ENCODE assay signal across 9 cellular contexts in the genomic region with DNA sequence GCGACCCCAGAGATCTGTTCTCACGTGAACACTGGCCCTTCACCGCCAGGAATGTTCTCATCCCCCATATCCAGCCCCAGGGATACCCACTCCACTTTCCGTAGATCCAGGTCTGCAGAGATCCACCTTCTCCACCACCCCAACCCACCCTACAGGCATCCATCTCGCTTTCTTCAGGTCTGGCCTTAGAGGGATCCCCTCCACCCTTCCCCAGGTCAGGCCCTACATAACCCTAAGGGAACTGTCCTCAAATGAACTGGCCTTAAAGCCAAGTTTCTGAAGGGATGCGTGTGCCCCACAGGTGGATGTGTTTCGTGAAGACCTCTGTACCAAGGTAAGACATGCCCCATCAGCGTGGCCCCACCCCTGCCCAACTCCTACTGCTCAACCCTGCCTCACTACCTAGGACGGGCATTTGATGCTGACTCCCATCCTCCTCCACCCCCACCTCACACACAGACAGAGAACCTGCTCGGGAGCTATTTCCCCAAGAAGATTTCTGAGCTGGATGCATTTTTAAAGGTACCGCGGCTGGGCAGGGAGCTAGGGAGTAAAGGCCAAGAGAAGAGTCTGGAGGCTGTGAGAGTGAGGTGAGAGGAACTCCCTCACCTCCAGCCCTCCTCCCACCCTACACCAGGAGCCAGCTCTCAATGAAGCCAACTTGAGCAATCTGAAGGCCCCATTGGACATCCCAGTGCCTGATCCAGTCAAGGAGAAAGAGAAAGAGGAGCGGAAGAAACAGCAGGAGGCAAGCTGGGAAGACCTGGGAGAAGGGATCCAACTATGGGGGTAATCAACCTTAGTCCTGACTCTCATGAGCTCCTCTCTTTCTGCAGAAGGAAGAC. TPM values are rescaled to one million over a fixed set of nuclear protein-coding genes. Genes with fewer than 3 reads are reported as not detected.
DNase-seq lines count a peak whose midpoint lies in the region; ATAC-seq, FAIRE-seq and TF ChIP-seq lines count a peak whose summit lies in the region.
"Had no signal": no experiment of that assay in that cellular context is flagged by ENCODE, and none has a peak within 500 bp of the region (broad histone marks: within the 10 kb centered on the region; RNA-seq: fewer than 3 reads in every experiment).

No MANE protein-coding gene starts in this region.

- H3K4ac ChIP-seq in mesendoderm (ENCODE audit: low read depth, low read length) = no peak overlapping the region

- H3K4me2 ChIP-seq in K562 (ENCODE audit: insufficient read depth, low read length) (peak overlapping the region; percentile 72), mesendoderm (ENCODE audit: low read length) (peak overlapping the region; percentile 48)

- peaks cover 24% of the 10 kb centered on the region for H3K36me3 ChIP-seq in K562 (ENCODE audit: control insufficient read depth, insufficient read depth, low read length)
- peaks cover 5% of the 10 kb centered on the region for H3K36me3 ChIP-seq in mesendoderm (ENCODE audit: control insufficient read depth, insufficient read depth, low read length)
- H3K36me3 ChIP-seq in aorta (ENCODE audit: control insufficient read depth in 1 of 2, insufficient read depth in 2 of 2, low read length in 1 of 2) = no peaks in the 10 kb centered on the region

- H3K9me3 ChIP-seq in K562 (replicated peaks; ENCODE audit: control insufficient read depth, insufficient read depth, low read depth, low read length) (no peaks in the 10 kb centered on the region), aorta (ENCODE audit: control insufficient read depth, low read length) (no peaks in the 10 kb centered on the region)

- H3K9ac ChIP-seq in K562 (ENCODE audit: insufficient read depth in 1 of 2, low read depth in 2 of 2, low read length in 2 of 2) = peak overlapping the region; percentile 71 to 93; a peak in 3 of 4 replicates
- H3K9ac ChIP-seq in mesendoderm (ENCODE audit: low read length) = peak overlapping the region; percentile 85

- no peak for FAIRE-seq in K562 (lab: Jason Lieb, UNC)
- no peak for FAIRE-seq in GM19239 (lab: Jason Lieb, UNC)
- FAIRE-seq: urothelium cell line had no signal

- POLR2A ChIA-PET in K562 (lab: Yijun Ruan, JAX) = interaction anchor here (0.9 to 1.8 kb wide), 3 partner anchors 9 to 22 kb away, joined by 4 read pairs; a partner anchor contains a TSS

- no peak for TF ChIP-seq EP300 in K562 (IDR thresholded peaks at IDR 0.05; ENCODE audit: low read length)

- peaks cover 44% of the 10 kb centered on the region for H3K36me3 Mint-ChIP-seq in stimulated activated naive CD8-positive, alpha-beta T cell treated with anti-CD3 and anti-CD28 coated beads, Interleukin-15, Interleukin-2, amounts not matched to agents 100 ng/mL and 50 ng/mL, for 24 hours (ENCODE audit: low read depth)

- no peak for TF ChIP-seq POLR2A in K562 (conservative IDR thresholded peaks at IDR 0.05)

- no peaks in the 10 kb centered on the region for H3K27me3 ChIP-seq in K562 (ENCODE audit: control insufficient read depth in 2 of 2, insufficient read depth in 2 of 2, low read length in 2 of 2)
- no peaks in the 10 kb centered on the region for H3K27me3 ChIP-seq in mesendoderm (ENCODE audit: insufficient read depth, low read length, poor library complexity)
- no peaks in the 10 kb centered on the region for H3K27me3 ChIP-seq in aorta (ENCODE audit: control insufficient read depth in 1 of 2, insufficient read depth in 2 of 2, low read length in 1 of 2)

- H3K23ac ChIP-seq in mesendoderm (ENCODE audit: low read length) = no peak overlapping the region

- no peak overlapping the region for H2BK5ac ChIP-seq in mesendoderm (ENCODE audit: low read length)

- no peak overlapping the region for H3K27ac ChIP-seq in K562 (ENCODE audit: extremely low read depth, low read depth, low read length)
- H3K27ac ChIP-seq in mesendoderm (ENCODE audit: low read depth, low read length) = no peak overlapping the region
- peak overlapping the region in 1 of 2 donors; percentile 14 for H3K27ac ChIP-seq in aorta (ENCODE audit: low read depth in 1 of 2, low read length in 2 of 2)

- H3K56ac ChIP-seq in mesendoderm (ENCODE audit: low read length) = peak overlapping the region; percentile 87

- peak overlapping the region; percentile 96 for H3K27ac Mint-ChIP-seq in stimulated activated naive CD8-positive, alpha-beta T cell treated with anti-CD3 and anti-CD28 coated beads, Interleukin-15, Interleukin-2, amounts not matched to agents 100 ng/mL and 50 ng/mL, for 24 hours

- H4K8ac ChIP-seq in mesendoderm (ENCODE audit: low read depth, low read length) = no peak overlapping the region

- H3K18ac ChIP-seq in mesendoderm (ENCODE audit: low read length) = no peak overlapping the region

- no peaks in the 10 kb centered on the region for H3K9me3 Mint-ChIP-seq in stimulated activated naive CD8-positive, alpha-beta T cell treated with anti-CD3 and anti-CD28 coated beads, Interleukin-15, Interleukin-2, amounts not matched to agents 100 ng/mL and 50 ng/mL, for 24 hours

- H2AK5ac ChIP-seq in mesendoderm (ENCODE audit: low read length) = no peak overlapping the region

- in situ Hi-C loops in K562 (cut with MboI) = no loop called here

- H2BK120ac ChIP-seq in mesendoderm (ENCODE audit: low read depth, low read length) = no peak overlapping the region

- intact Hi-C loops in K562 (cut with micrococcal nuclease) = no loop called here
- intact Hi-C loops in aorta (cut with DNase I) = no loop called here

- no peak for TF ChIP-seq CTCF in K562 (IDR thresholded peaks at IDR 0.05 in 2 of 3, conservative IDR thresholded peaks at IDR 0.05 in 1 of 3; ENCODE audit: insufficient read depth in 2 of 3, low read depth in 1 of 3, low read length in 3 of 3)

- 23% methylated on average over 9 of the region's 13 CpGs for WGBS in K562 (ENCODE audit: insufficient coverage, low coverage, missing lambda C conversion rate)
- no CpG with 5 or more reads among the region's 13 CpGs for WGBS in mesendoderm (ENCODE audit: extremely low coverage, insufficient coverage, low lambda C conversion rate)
- WGBS in aorta, 2 donors = 33 to 41% methylated on average over 13 of the region's 13 CpGs

- H3K79me2 ChIP-seq in K562 (ENCODE audit: control insufficient read depth, insufficient read depth, low read length) = peaks cover 20% of the 10 kb centered on the region
- H3K79me2 ChIP-seq in mesendoderm (ENCODE audit: control insufficient read depth, insufficient read depth, low read length) = peaks cover 13% of the 10 kb centered on the region

- H3K4me3 ChIP-seq in K562 = peak overlapping the region; percentile 92
- no peak overlapping the region for H3K4me3 ChIP-seq in mesendoderm (ENCODE audit: low read length)
- peak overlapping the region; percentile 71 to 92 for H3K4me3 ChIP-seq in aorta (ENCODE audit: low read length in 2 of 2)

- no peak for DNase-seq in stimulated activated naive CD8-positive, alpha-beta T cell treated with anti-CD3 and anti-CD28 coated beads, Interleukin-15, Interleukin-2, amounts not matched to agents 100 U/mL and 50 U/mL, for 24 hours
- DNase-seq in K562 (ENCODE audit: extremely low read depth in 1 of 4, low spot score in 3 of 4) = no peak
- no peak for DNase-seq in mesendoderm
- peak; percentile 34 to 36 for DNase-seq in aorta
- no peak for DNase-seq in kidney glomerular epithelial cell (lab: John Stamatoyannopoulos, UW)
- no peak for DNase-seq in GM19239 (ENCODE audit: insufficient read length, low spot score)

- H4K5ac ChIP-seq in mesendoderm (ENCODE audit: low read length) = no peak overlapping the region

- H3K4me1 ChIP-seq in K562 (replicated peaks in 1 of 2; ENCODE audit: control insufficient read depth in 2 of 2, insufficient read depth in 2 of 2, low read length in 2 of 2) (peaks cover 7 to 37% of the 10 kb centered on the region in 2 experiments; a peak in 4 of 5 replicates), mesendoderm (ENCODE audit: control insufficient read depth, low read depth, low read length) (peaks cover 4% of the 10 kb centered on the region), aorta (ENCODE audit: control insufficient read depth in 1 of 2, insufficient read depth in 2 of 2, low read length in 2 of 2) (no peaks in the 10 kb centered on the region)

- no peak for ATAC-seq in stimulated activated naive CD8-positive, alpha-beta T cell treated with anti-CD3 and anti-CD28 coated beads, Interleukin-15, Interleukin-2, amounts not matched to agents 100 U/mL and 50 U/mL, for 24 hours
- ATAC-seq in K562 (no peak), aorta (ENCODE audit: low FRiP score) (no peak), HG02938 (IDR thresholded peaks at IDR 0.05; ENCODE audit: unreplicated experiment) (no peak)

- H3K4me1 Mint-ChIP-seq in stimulated activated naive CD8-positive, alpha-beta T cell treated with anti-CD3 and anti-CD28 coated beads, Interleukin-15, Interleukin-2, amounts not matched to agents 100 ng/mL and 50 ng/mL, for 24 hours (ENCODE audit: low read depth) = peaks cover 60% of the 10 kb centered on the region

- no peaks in the 10 kb centered on the region for H3K27me3 Mint-ChIP-seq in stimulated activated naive CD8-positive, alpha-beta T cell treated with anti-CD3 and anti-CD28 coated beads, Interleukin-15, Interleukin-2, amounts not matched to agents 100 ng/mL and 50 ng/mL, for 24 hours

- H3K79me1 ChIP-seq in mesendoderm (ENCODE audit: low read length) = peaks cover 9% of the 10 kb centered on the region

- no peak overlapping the region for H2BK15ac ChIP-seq in mesendoderm (replicated peaks; ENCODE audit: low read depth)

- no peaks in the 10 kb centered on the region for H3K9me1 ChIP-seq in K562 (ENCODE audit: control insufficient read depth, insufficient read depth, low read length)

- H4K20me1 ChIP-seq in K562 (replicated peaks; ENCODE audit: control insufficient read depth, insufficient read depth, low read length) = no peaks in the 10 kb centered on the region; the same call in 1 of the 2 replicates

- TF ChIP-seq RAD21 in K562 (CRISPR knock-in tag; conservative IDR thresholded peaks at IDR 0.05 in 1 of 2, IDR thresholded peaks at IDR 0.05 in 1 of 2) = no peak

- BruUV-seq in K562 (replicated peaks; lab: Mats Ljungman, UMichigan) = no TSS peak

- CTCF ChIA-PET in K562 (lab: Yijun Ruan, JAX; ENCODE audit: low intra/inter-chr PET ratio) = no interaction called here

- H2AFZ ChIP-seq in K562 (ENCODE audit: low read depth, low read length) = no peak overlapping the region

- peak overlapping the region; percentile 95 for H3K4me3 Mint-ChIP-seq in stimulated activated naive CD8-positive, alpha-beta T cell treated with anti-CD3 and anti-CD28 coated beads, Interleukin-15, Interleukin-2, amounts not matched to agents 100 ng/mL and 50 ng/mL, for 24 hours

RNA-seq across cellular contexts. Expression of a gene that starts 0.9 kb away (rescaled TPM):
- total RNA-seq in K562 (2011; cell fraction: chromatin; rRNA removed; ENCODE audit: low replicate concordance) = 20.8 and 28.8 TPM in 2 replicates
- total RNA-seq in K562 (2011; cell fraction: nucleolus; rRNA removed) = 18.2 and 21.2 TPM in 2 replicates
- 20.8 and 20.9 TPM in 2 replicates for total RNA-seq in K562 (2011; cell fraction: nucleoplasm; rRNA removed)
- total RNA-seq in K562 (2014; rRNA removed) (63.9 and 70.9 TPM in 2 replicates), K562 (2014; rRNA removed; fragmentation: Illumina TruSeq; extraction: Trizol) (67.6 and 69.7 TPM in 2 replicates), K562 (2015; rRNA removed; fragmentation: Illumina TruSeq; extraction: Trizol) (71.4 TPM in 2 replicates), K562 (2021) (65.6 and 66.9 TPM in 2 replicates), aorta (100 to 1,000 TPM; 112 to 125 TPM)
- polyA plus RNA-seq in K562 (2011; rRNA removed) (20.3 and 28.1 TPM in 2 replicates), K562 (2014; fragmentation: Illumina TruSeq; extraction: Trizol) (67.5 and 74.0 TPM in 2 replicates), K562 (2014; fragmentation: Nextera tagmentation; extraction: Ambion mirVana) (100 to 1,000 TPM; 163 to 180 TPM), K562 (2014; rRNA removed) (42.4 and 51.2 TPM in 2 replicates), aorta (100 to 1,000 TPM; 206 to 210 TPM)
- polyA plus RNA-seq in K562 (2011; cell fraction: cytosol; rRNA removed) = 27.0 and 36.8 TPM in 2 replicates
- 52.1 and 61.5 TPM in 2 replicates for polyA plus RNA-seq in K562 (2011; cell fraction: nucleus; rRNA removed)
- polyA plus RNA-seq in K562 (2012) = 77.8 and 104 TPM in 2 replicates
- 11.9 and 15.4 TPM in 2 replicates for polyA minus RNA-seq in K562 (2011; rRNA and poly(A)+ RNA removed)
- 10.9 and 16.8 TPM in 2 replicates for polyA minus RNA-seq in K562 (2011; cell fraction: cytosol; rRNA and poly(A)+ RNA removed)
- polyA minus RNA-seq in K562 (2011; cell fraction: nucleus; rRNA and poly(A)+ RNA removed) = 5.1 and 11.3 TPM in 2 replicates
- polyA plus RNA-seq in mesendoderm (2013, experiment 1 of 2) = 30.5 TPM
- polyA plus RNA-seq in mesendoderm (2013, experiment 2 of 2) = 31.4 TPM

RNA-seq across cellular contexts. Expression of a gene that starts 4.5 kb away (rescaled TPM):
- 18.9 and 44.8 TPM in 2 replicates for total RNA-seq in K562 (2011; cell fraction: chromatin; rRNA removed; ENCODE audit: low replicate concordance)
- 39.0 and 39.2 TPM in 2 replicates for total RNA-seq in K562 (2011; cell fraction: nucleolus; rRNA removed)
- 21.1 and 29.4 TPM in 2 replicates for total RNA-seq in K562 (2011; cell fraction: nucleoplasm; rRNA removed)
- total RNA-seq in K562 (2014; rRNA removed) (13.0 and 15.6 TPM in 2 replicates), K562 (2014; rRNA removed; fragmentation: Illumina TruSeq; extraction: Trizol) (4.1 and 5.7 TPM in 2 replicates), K562 (2015; rRNA removed; fragmentation: Illumina TruSeq; extraction: Trizol) (7.8 and 8.9 TPM in 2 replicates), K562 (2021) (13.2 and 13.3 TPM in 2 replicates), aorta (10 to 100 TPM; 12.8 to 15.3 TPM)
- polyA plus RNA-seq in K562 (2011; rRNA removed) (8.1 and 10.0 TPM in 2 replicates), K562 (2014; fragmentation: Illumina TruSeq; extraction: Trizol) (7.3 and 10.0 TPM in 2 replicates), K562 (2014; fragmentation: Nextera tagmentation; extraction: Ambion mirVana) (1 to 10 TPM; 3.1 to 4.5 TPM), K562 (2014; rRNA removed) (12.4 and 13.3 TPM in 2 replicates), aorta (10 to 100 TPM; 18.3 to 41.9 TPM)
- polyA plus RNA-seq in K562 (2011; cell fraction: cytosol; rRNA removed) = 10.1 and 16.0 TPM in 2 replicates
- polyA plus RNA-seq in K562 (2011; cell fraction: nucleus; rRNA removed) = 50.1 and 57.3 TPM in 2 replicates
- polyA plus RNA-seq in K562 (2012) = 11.8 and 22.3 TPM in 2 replicates
- polyA minus RNA-seq in K562 (2011; rRNA and poly(A)+ RNA removed) = 3.2 and 5.0 TPM in 2 replicates
- polyA minus RNA-seq in K562 (2011; cell fraction: cytosol; rRNA and poly(A)+ RNA removed) = 3.7 and 4.1 TPM in 2 replicates
- polyA minus RNA-seq in K562 (2011; cell fraction: nucleus; rRNA and poly(A)+ RNA removed) = 11.0 and 16.8 TPM in 2 replicates
- 23.2 TPM for polyA plus RNA-seq in mesendoderm (2013, experiment 1 of 2)
- 21.0 TPM for polyA plus RNA-seq in mesendoderm (2013, experiment 2 of 2)

RNA-seq across cellular contexts. Expression of a gene that starts 6.4 kb away (rescaled TPM):
- total RNA-seq in K562 (2011; cell fraction: chromatin; rRNA removed; ENCODE audit: low replicate concordance) = 0.44 and 1.00 TPM in 2 replicates
- total RNA-seq in K562 (2011; cell fraction: nucleolus; rRNA removed) = 0.67 TPM in 1 of 2 replicates, not detected in the other
- total RNA-seq in K562 (2011; cell fraction: nucleoplasm; rRNA removed) = 0.73 TPM in 1 of 2 replicates, not detected in the other
- total RNA-seq in K562 (2014; rRNA removed) (0.09 TPM in 1 of 2 replicates, not detected in the other), K562 (2014; rRNA removed; fragmentation: Illumina TruSeq; extraction: Trizol) (not detected in 2 replicates), K562 (2015; rRNA removed; fragmentation: Illumina TruSeq; extraction: Trizol) (not detected in 2 replicates), K562 (2021) (0.20 TPM in 1 of 2 replicates, not detected in the other), aorta (under 1 TPM; 0.71 to 0.75 TPM)
- polyA plus RNA-seq in K562 (2011; rRNA removed) (0.11 TPM in 1 of 2 replicates, not detected in the other), K562 (2014; fragmentation: Illumina TruSeq; extraction: Trizol) (not detected in 2 replicates), K562 (2014; fragmentation: Nextera tagmentation; extraction: Ambion mirVana) (not detected), K562 (2014; rRNA removed) (0.20 TPM in 1 of 2 replicates, not detected in the other), aorta (under 1 TPM in 1 of 2 donors, not detected in 1; 0.56 TPM)
- 0.19 and 0.21 TPM in 2 replicates for polyA plus RNA-seq in K562 (2011; cell fraction: cytosol; rRNA removed)
- polyA plus RNA-seq in K562 (2011; cell fraction: nucleus; rRNA removed) = 0.41 and 0.58 TPM in 2 replicates
- polyA plus RNA-seq in K562 (2012) = 0.15 TPM in 1 of 2 replicates, not detected in the other
- 0.27 TPM in 1 of 2 replicates, not detected in the other for polyA minus RNA-seq in K562 (2011; rRNA and poly(A)+ RNA removed)
- not detected in 2 replicates for polyA minus RNA-seq in K562 (2011; cell fraction: cytosol; rRNA and poly(A)+ RNA removed)
- not detected in 2 replicates for polyA minus RNA-seq in K562 (2011; cell fraction: nucleus; rRNA and poly(A)+ RNA removed)
- 0.17 TPM for polyA plus RNA-seq in mesendoderm (2013, experiment 1 of 2)
- 0.13 TPM for polyA plus RNA-seq in mesendoderm (2013, experiment 2 of 2)

RNA-seq across cellular contexts. Expression of a gene that starts 9.5 kb away (rescaled TPM):
- total RNA-seq in K562 (2011; cell fraction: chromatin; rRNA removed; ENCODE audit: low replicate concordance) = 148 and 155 TPM in 2 replicates
- 87.5 and 96.2 TPM in 2 replicates for total RNA-seq in K562 (2011; cell fraction: nucleolus; rRNA removed)
- 95.8 and 96.0 TPM in 2 replicates for total RNA-seq in K562 (2011; cell fraction: nucleoplasm; rRNA removed)
- 130 and 163 TPM in 2 replicates for total RNA-seq in K562 (2014; rRNA removed)
- 150 and 153 TPM in 2 replicates for total RNA-seq in K562 (2014; rRNA removed; fragmentation: Illumina TruSeq; extraction: Trizol)
- total RNA-seq in K562 (2015; rRNA removed; fragmentation: Illumina TruSeq; extraction: Trizol) = 159 and 161 TPM in 2 replicates
- 111 and 121 TPM in 2 replicates for total RNA-seq in K562 (2021)
- 109 and 134 TPM in 2 replicates for polyA plus RNA-seq in K562 (2011; rRNA removed)
- polyA plus RNA-seq in K562 (2011; cell fraction: cytosol; rRNA removed) = 55.0 and 57.6 TPM in 2 replicates
- polyA plus RNA-seq in K562 (2011; cell fraction: nucleus; rRNA removed) = 277 and 296 TPM in 2 replicates
- polyA plus RNA-seq in K562 (2012) = 158 and 194 TPM in 2 replicates
- 161 and 169 TPM in 2 replicates for polyA plus RNA-seq in K562 (2014; fragmentation: Illumina TruSeq; extraction: Trizol)
- 100 to 1,000 TPM; 540 to 579 TPM for polyA plus RNA-seq in K562 (2014; fragmentation: Nextera tagmentation; extraction: Ambion mirVana)
- 169 and 208 TPM in 2 replicates for polyA plus RNA-seq in K562 (2014; rRNA removed)
- 50.4 and 50.6 TPM in 2 replicates for polyA minus RNA-seq in K562 (2011; rRNA and poly(A)+ RNA removed)
- 21.7 and 27.4 TPM in 2 replicates for polyA minus RNA-seq in K562 (2011; cell fraction: cytosol; rRNA and poly(A)+ RNA removed)
- 28.9 and 47.8 TPM in 2 replicates for polyA minus RNA-seq in K562 (2011; cell fraction: nucleus; rRNA and poly(A)+ RNA removed)
- polyA plus RNA-seq in mesendoderm (2013, experiment 1 of 2) = 96.5 TPM
- 93.0 TPM for polyA plus RNA-seq in mesendoderm (2013, experiment 2 of 2)
- 10 to 100 TPM; 86.1 to 93.6 TPM for total RNA-seq in aorta
- 100 to 1,000 TPM; 142 to 261 TPM for polyA plus RNA-seq in aorta

RNA-seq across cellular contexts. Expression of a gene that starts 10.4 kb away (rescaled TPM):
- total RNA-seq in K562 (2011; cell fraction: chromatin; rRNA removed; ENCODE audit: low replicate concordance) = 90.0 and 216 TPM in 2 replicates
- 97.2 and 97.5 TPM in 2 replicates for total RNA-seq in K562 (2011; cell fraction: nucleolus; rRNA removed)
- total RNA-seq in K562 (2011; cell fraction: nucleoplasm; rRNA removed) = 62.9 and 73.1 TPM in 2 replicates
- total RNA-seq in K562 (2014; rRNA removed) (35.7 and 42.0 TPM in 2 replicates), K562 (2014; rRNA removed; fragmentation: Illumina TruSeq; extraction: Trizol) (14.2 and 16.4 TPM in 2 replicates), K562 (2015; rRNA removed; fragmentation: Illumina TruSeq; extraction: Trizol) (19.1 and 19.2 TPM in 2 replicates), K562 (2021) (40.4 and 47.6 TPM in 2 replicates), aorta (10 to 100 TPM; 51.6 to 61.1 TPM)
- polyA plus RNA-seq in K562 (2011; rRNA removed) (10.4 and 10.9 TPM in 2 replicates), K562 (2014; fragmentation: Illumina TruSeq; extraction: Trizol) (24.3 and 37.9 TPM in 2 replicates), K562 (2014; fragmentation: Nextera tagmentation; extraction: Ambion mirVana) (1 to 10 TPM; 3.1 to 6.1 TPM), K562 (2014; rRNA removed) (28.8 and 33.2 TPM in 2 replicates), aorta (100 to 1,000 TPM in 1 of 2 donors, 1 to 10 TPM in 1; 9.1 to 167 TPM)
- 10.0 and 11.7 TPM in 2 replicates for polyA plus RNA-seq in K562 (2011; cell fraction: cytosol; rRNA removed)
- 71.6 and 97.1 TPM in 2 replicates for polyA plus RNA-seq in K562 (2011; cell fraction: nucleus; rRNA removed)
- polyA plus RNA-seq in K562 (2012) = 37.4 and 47.4 TPM in 2 replicates
- polyA minus RNA-seq in K562 (2011; rRNA and poly(A)+ RNA removed) = 9.7 and 24.2 TPM in 2 replicates
- polyA minus RNA-seq in K562 (2011; cell fraction: cytosol; rRNA and poly(A)+ RNA removed) = 12.1 and 24.3 TPM in 2 replicates
- polyA minus RNA-seq in K562 (2011; cell fraction: nucleus; rRNA and poly(A)+ RNA removed) = 31.6 and 43.9 TPM in 2 replicates
- polyA plus RNA-seq in mesendoderm (2013, experiment 1 of 2) = 56.1 TPM
- polyA plus RNA-seq in mesendoderm (2013, experiment 2 of 2) = 50.3 TPM

Comparison
In these comparisons a context has a peak if more than half of its experiments do, and no peak if none do; other contexts are left out.
1. DNase-seq: peak in aorta (2 of 2); none in stimulated activated naive CD8-positive, alpha-beta T cell treated with anti-CD3 and anti-CD28 coated beads, Interleukin-15, Interleukin-2, amounts not matched to agents 100 U/mL and 50 U/mL, for 24 hours (single experiment), K562 (0 of 4), mesendoderm (single experiment), kidney glomerular epithelial cell (single experiment) and GM19239 (single experiment).